ENCODE assay signal across 9 cellular contexts in the genomic region with DNA sequence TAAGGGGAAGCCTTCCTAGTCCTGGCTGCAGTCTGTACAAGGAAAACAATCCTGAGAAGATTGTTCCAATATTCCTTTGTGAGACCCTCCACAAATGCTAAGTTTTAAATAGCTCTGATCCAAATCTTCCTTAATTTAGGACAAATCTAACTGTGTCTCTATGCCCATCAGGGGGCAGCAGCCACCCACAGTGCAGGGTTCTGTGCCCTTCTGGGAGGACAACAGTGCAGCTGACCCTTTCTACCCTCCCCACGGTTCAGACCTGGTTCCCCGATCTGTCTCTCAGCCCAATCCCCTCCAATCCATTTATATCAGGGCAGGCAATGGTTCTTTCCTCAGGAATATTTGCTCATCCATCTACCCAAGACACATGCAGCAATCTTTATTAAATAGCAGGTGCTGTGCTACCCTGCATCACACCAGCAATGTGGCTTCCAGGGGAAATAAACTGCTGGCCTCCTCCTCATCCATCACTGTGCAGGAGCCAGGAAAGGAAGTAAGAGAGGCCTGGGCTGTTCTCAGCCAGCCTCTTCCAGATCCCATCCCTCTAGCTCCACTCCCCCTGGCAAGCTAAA. TPM values are rescaled to one million over a fixed set of nuclear protein-coding genes. Genes with fewer than 3 reads are reported as not detected.
DNase-seq lines count a peak whose midpoint lies in the region; ATAC-seq and TF ChIP-seq lines count a peak whose summit lies in the region.
"Had no signal": no experiment of that assay in that cellular context is flagged by ENCODE, and none has a peak within 500 bp of the region (broad histone marks: within the 10 kb centered on the region; RNA-seq: fewer than 3 reads in every experiment).

No MANE protein-coding gene starts in this region.

- no peaks in the 10 kb centered on the region for H3K9me2 ChIP-seq in neural cell (ENCODE audit: insufficient read depth, low read length)

- H3K9ac ChIP-seq in neural cell (ENCODE audit: low read length) = no peak overlapping the region
- H3K9ac ChIP-seq: BLaER1 treated with 17β-estradiol and CSF1 and Interleukin-3, amounts not matched to agents 10 nM and 100 nM had no signal

- H3K79me2 ChIP-seq in neural cell (replicated peaks; ENCODE audit: insufficient read depth, low read length) = peaks cover 7% of the 10 kb centered on the region

- TF ChIP-seq RAD21 in neural cell (conservative IDR thresholded peaks at IDR 0.05) = peak; percentile 82

- H4K20me1 ChIP-seq in neural cell (ENCODE audit: insufficient read depth) = no peaks in the 10 kb centered on the region

- no peak overlapping the region for H2AFZ ChIP-seq in neural cell (ENCODE audit: low read depth, low read length)

- no peak for TF ChIP-seq EP300 in neural cell (conservative IDR thresholded peaks at IDR 0.05; ENCODE audit: poor library complexity, severe bottlenecking)

- H3K27me3 ChIP-seq in neural cell (ENCODE audit: insufficient read depth, low read depth, low read length) = peaks cover 28% of the 10 kb centered on the region

- DNase-seq in NCI-H2227 (lab: John Stamatoyannopoulos, UW; ENCODE audit: unreplicated experiment) (peak; percentile 60), NCI-H2227 treated with DMSO at 0.1 percent for 48 hours (lab: John Stamatoyannopoulos, UW) (no peak), NCI-H1417 treated with DMSO at 0.1 percent for 48 hours (lab: John Stamatoyannopoulos, UW) (peak; percentile 13), epithelial cell of proximal tubule (ENCODE audit: low read depth) (no peak), NCI-H510A (lab: John Stamatoyannopoulos, UW) (no peak)
- peak; percentile 41 for DNase-seq in activated CD4-positive, alpha-beta T cell treated with anti-CD3 and anti-CD28 coated beads, Interleukin-2, amount 50 U/mL, for 1 hour

- no peak overlapping the region for H3K4me3 ChIP-seq in epithelial cell of proximal tubule (ENCODE audit: low read depth, low read length)
- no peak overlapping the region for H3K4me3 ChIP-seq in neural cell (ENCODE audit: low read length)
- H3K4me3 ChIP-seq: BLaER1 treated with 17β-estradiol and CSF1 and Interleukin-3, amounts not matched to agents 10 nM and 100 nM had no signal

- H3K9me3 ChIP-seq in neural cell (ENCODE audit: low read length) = no peaks in the 10 kb centered on the region

- ATAC-seq in GM18517 (IDR thresholded peaks at IDR 0.05; ENCODE audit: unreplicated experiment) = no peak

- TF ChIP-seq CTCF in epithelial cell of proximal tubule (conservative IDR thresholded peaks at IDR 0.05; ENCODE audit: low read depth, low read length) = peak; percentile 91
- TF ChIP-seq CTCF in neural cell (IDR thresholded peaks at IDR 0.05; ENCODE audit: poor library complexity, severe bottlenecking) = peak; percentile 82

- no peak overlapping the region for H3K4me2 ChIP-seq in neural cell (ENCODE audit: low read length)
- H3K4me2 ChIP-seq: BLaER1 treated with 17β-estradiol and CSF1 and Interleukin-3, amounts not matched to agents 10 nM and 100 nM had no signal

- no peaks in the 10 kb centered on the region for H3K36me3 ChIP-seq in neural cell (ENCODE audit: insufficient read depth, low read length)
- H3K36me3 ChIP-seq: BLaER1 treated with 17β-estradiol and CSF1 and Interleukin-3, amounts not matched to agents 10 nM and 100 nM had no signal

- no peak overlapping the region for H3K27ac ChIP-seq in neural cell (ENCODE audit: low read length)
- H3K27ac ChIP-seq: BLaER1 treated with 17β-estradiol and CSF1 and Interleukin-3, amounts not matched to agents 10 nM and 100 nM had no signal

- H3F3A ChIP-seq in neural cell (ENCODE audit: insufficient read depth, low read length, poor library complexity, severe bottlenecking) = no peaks in the 10 kb centered on the region

TF ChIP-seq in neural cell, 6 proteins besides CTCF, POLR2A, EP300 and RAD21:
- TF ChIP-seq, protein P1, sequence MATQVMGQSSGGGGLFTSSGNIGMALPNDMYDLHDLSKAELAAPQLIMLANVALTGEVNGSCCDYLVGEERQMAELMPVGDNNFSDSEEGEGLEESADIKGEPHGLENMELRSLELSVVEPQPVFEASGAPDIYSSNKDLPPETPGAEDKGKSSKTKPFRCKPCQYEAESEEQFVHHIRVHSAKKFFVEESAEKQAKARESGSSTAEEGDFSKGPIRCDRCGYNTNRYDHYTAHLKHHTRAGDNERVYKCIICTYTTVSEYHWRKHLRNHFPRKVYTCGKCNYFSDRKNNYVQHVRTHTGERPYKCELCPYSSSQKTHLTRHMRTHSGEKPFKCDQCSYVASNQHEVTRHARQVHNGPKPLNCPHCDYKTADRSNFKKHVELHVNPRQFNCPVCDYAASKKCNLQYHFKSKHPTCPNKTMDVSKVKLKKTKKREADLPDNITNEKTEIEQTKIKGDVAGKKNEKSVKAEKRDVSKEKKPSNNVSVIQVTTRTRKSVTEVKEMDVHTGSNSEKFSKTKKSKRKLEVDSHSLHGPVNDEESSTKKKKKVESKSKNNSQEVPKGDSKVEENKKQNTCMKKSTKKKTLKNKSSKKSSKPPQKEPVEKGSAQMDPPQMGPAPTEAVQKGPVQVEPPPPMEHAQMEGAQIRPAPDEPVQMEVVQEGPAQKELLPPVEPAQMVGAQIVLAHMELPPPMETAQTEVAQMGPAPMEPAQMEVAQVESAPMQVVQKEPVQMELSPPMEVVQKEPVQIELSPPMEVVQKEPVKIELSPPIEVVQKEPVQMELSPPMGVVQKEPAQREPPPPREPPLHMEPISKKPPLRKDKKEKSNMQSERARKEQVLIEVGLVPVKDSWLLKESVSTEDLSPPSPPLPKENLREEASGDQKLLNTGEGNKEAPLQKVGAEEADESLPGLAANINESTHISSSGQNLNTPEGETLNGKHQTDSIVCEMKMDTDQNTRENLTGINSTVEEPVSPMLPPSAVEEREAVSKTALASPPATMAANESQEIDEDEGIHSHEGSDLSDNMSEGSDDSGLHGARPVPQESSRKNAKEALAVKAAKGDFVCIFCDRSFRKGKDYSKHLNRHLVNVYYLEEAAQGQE (IDR thresholded peaks at IDR 0.05; ENCODE audit: borderline replicate concordance) = no peak
- TF ChIP-seq TAF1 (IDR thresholded peaks at IDR 0.05; ENCODE audit: low read depth) (no peak), EZH2 (IDR thresholded peaks at IDR 0.05; ENCODE audit: borderline replicate concordance, insufficient read depth, low read length, poor library complexity, severe bottlenecking) (no peak), SMC3 (conservative IDR thresholded peaks at IDR 0.05; ENCODE audit: poor library complexity) (peak; percentile 74), MXI1 (conservative IDR thresholded peaks at IDR 0.05; ENCODE audit: poor library complexity, severe bottlenecking) (no peak)

RNA-seq across cellular contexts. Expression of a gene that starts 4.0 kb away (rescaled TPM):
- 22.1 and 31.3 TPM in 2 replicates for total RNA-seq in epithelial cell of proximal tubule
- polyA plus RNA-seq in neural cell = 18.9 and 33.8 TPM in 2 replicates
- 30.7 and 35.9 TPM in 2 replicates for polyA minus RNA-seq in neural cell

RNA-seq across cellular contexts. Expression of a gene that starts 13.8 kb away (rescaled TPM):
- 1.3 TPM in 1 of 2 replicates, not detected in the other for total RNA-seq in epithelial cell of proximal tubule
- polyA plus RNA-seq in neural cell = 32.5 and 34.4 TPM in 2 replicates
- polyA minus RNA-seq in neural cell = 17.2 and 22.4 TPM in 2 replicates

Comparison
In these comparisons a context has a peak if more than half of its experiments do, and no peak if none do; other contexts are left out.
1. DNase-seq: peak in NCI-H2227 (single experiment), NCI-H1417 treated with DMSO at 0.1 percent for 48 hours (single experiment) and activated CD4-positive, alpha-beta T cell treated with anti-CD3 and anti-CD28 coated beads, Interleukin-2, amount 50 U/mL, for 1 hour (single experiment); none in NCI-H2227 treated with DMSO at 0.1 percent for 48 hours (single experiment), epithelial cell of proximal tubule (single experiment) and NCI-H510A (single experiment).